Comparison of ENCODE assay signal across 8 cellular contexts in genomic region chr5:22852807-22853670, GRCh38. TPM values are rescaled to one million over a fixed set of nuclear protein-coding genes. Genes with fewer than 3 reads are reported as not detected.
DNase-seq lines count a peak whose midpoint lies in the region; ATAC-seq and TF ChIP-seq lines count a peak whose summit lies in the region.

CDH12 (minus strand) TSS chr5:22853344.

- H2BK120ac ChIP-seq in trophoblast cell (ENCODE audit: insufficient read depth, low read length, poor library complexity) = no peak within 1 kb of the TSS

- H3K79me2 ChIP-seq in OCI-LY3 (ENCODE audit: low read length) (no peaks in the 10 kb centered on the region), trophoblast cell (ENCODE audit: control insufficient read depth, insufficient read depth, low read length, poor library complexity) (no peaks in the 10 kb centered on the region)

- H3K9me3 ChIP-seq in OCI-LY3 (ENCODE audit: insufficient read depth, low read length) (no peaks in the 10 kb centered on the region), trophoblast cell (ENCODE audit: insufficient read depth, low read depth, low read length) (no peaks in the 10 kb centered on the region)

- H3K4me2 ChIP-seq in OCI-LY3 (ENCODE audit: low read length) (peak within 1 kb of the TSS; percentile 82), trophoblast cell (ENCODE audit: low read length) (peak within 1 kb of the TSS; percentile 99)

- ATAC-seq in HG02970 (IDR thresholded peaks at IDR 0.05; ENCODE audit: low FRiP score, unreplicated experiment) = peak; percentile 52

- H3K9ac ChIP-seq in OCI-LY3 (ENCODE audit: low read length) (peak within 1 kb of the TSS; percentile 47), trophoblast cell (ENCODE audit: low read length) (no peak within 1 kb of the TSS)

- H3K79me1 ChIP-seq in trophoblast cell (ENCODE audit: low read length) = no peaks in the 10 kb centered on the region

- no peak within 1 kb of the TSS for H2AK5ac ChIP-seq in trophoblast cell (ENCODE audit: low read length)

- H3K9me3 Mint-ChIP-seq in endothelial cell (ENCODE audit: unreplicated experiment) = no peaks in the 10 kb centered on the region

- peak within 1 kb of the TSS; percentile 79 for H3K4me3 ChIP-seq in OCI-LY3 (ENCODE audit: low read length)
- peak within 1 kb of the TSS; percentile 46 for H3K4me3 ChIP-seq in trophoblast cell (ENCODE audit: low read depth, low read length)

- no peak within 1 kb of the TSS for H4K91ac ChIP-seq in trophoblast cell (ENCODE audit: low read depth, low read length)

- no peaks in the 10 kb centered on the region for H3K4me1 Mint-ChIP-seq in endothelial cell (ENCODE audit: unreplicated experiment)

- H2AFZ ChIP-seq in OCI-LY3 (ENCODE audit: low read depth, low read length) (peak within 1 kb of the TSS; percentile 84), trophoblast cell (ENCODE audit: insufficient read depth, low read length, poor library complexity) (peak within 1 kb of the TSS; percentile 71)

- H3K27ac ChIP-seq in OCI-LY3 (ENCODE audit: low read length) = peak within 1 kb of the TSS; percentile 51
- H3K27ac ChIP-seq in trophoblast cell (ENCODE audit: low read depth, low read length) = no peak within 1 kb of the TSS

- no peak within 1 kb of the TSS for H3K4ac ChIP-seq in trophoblast cell (ENCODE audit: low read depth, low read length)

- no peak within 1 kb of the TSS for H4K8ac ChIP-seq in trophoblast cell (ENCODE audit: low read depth, low read length)

- no peaks in the 10 kb centered on the region for H4K20me1 ChIP-seq in OCI-LY3 (ENCODE audit: insufficient read depth, low read length)

- TF ChIP-seq CTCF in OCI-LY3 (IDR thresholded peaks at IDR 0.05; ENCODE audit: low read depth, low read length) (no peak), endothelial cell (IDR thresholded peaks at IDR 0.05; ENCODE audit: unreplicated experiment) (no peak)

- H2BK5ac ChIP-seq in trophoblast cell (ENCODE audit: low read depth, low read length, poor library complexity) = no peak within 1 kb of the TSS

- H3K36me3 Mint-ChIP-seq in endothelial cell (ENCODE audit: low read depth, unreplicated experiment) = no peaks in the 10 kb centered on the region

- no peak within 1 kb of the TSS for H3K23ac ChIP-seq in trophoblast cell (ENCODE audit: low read length)

- no peak within 1 kb of the TSS for H3K18ac ChIP-seq in trophoblast cell (ENCODE audit: low read length)

- no CpG with 5 or more reads among the region's 31 CpGs for WGBS in trophoblast cell (ENCODE audit: extremely low coverage, insufficient coverage, insufficient read length)

- H3K27me3 ChIP-seq in OCI-LY3 (ENCODE audit: low read depth, low read length) (peaks cover 10% of the 10 kb centered on the region), trophoblast cell (ENCODE audit: insufficient read depth, low read length) (no peaks in the 10 kb centered on the region)

- H3K4me1 ChIP-seq in OCI-LY3 (ENCODE audit: low read length) (peaks cover 19% of the 10 kb centered on the region), trophoblast cell (ENCODE audit: control insufficient read depth in 1 of 2, insufficient read depth in 2 of 2, low read length in 2 of 2) (peaks cover 2 to 4% of the 10 kb centered on the region in 2 experiments)

- peak; percentile 1 for DNase-seq in GM03348 (ENCODE audit: low spot score)
- peak; percentile 52 for DNase-seq in endothelial cell (ENCODE audit: low spot score)
- no peak for DNase-seq in trophoblast cell
- no peak for DNase-seq in NK-92 (lab: John Stamatoyannopoulos, UW; ENCODE audit: unreplicated experiment)
- DNase-seq in pons (ENCODE audit: low spot score) = no peak
- no peak for DNase-seq in activated CD4-positive, CD25-positive, alpha-beta regulatory T cell (lab: John Stamatoyannopoulos, UW)

- no peak within 1 kb of the TSS for H3K27ac Mint-ChIP-seq in endothelial cell (ENCODE audit: unreplicated experiment)

- H4K12ac ChIP-seq in trophoblast cell (ENCODE audit: low read depth, low read length) = no peak within 1 kb of the TSS

- peak within 1 kb of the TSS; percentile 95 for H3K4me3 Mint-ChIP-seq in endothelial cell (ENCODE audit: unreplicated experiment)

- H3K36me3 ChIP-seq in OCI-LY3 (replicated peaks; ENCODE audit: low read depth, low read length) = no peaks in the 10 kb centered on the region
- H3K36me3 ChIP-seq in trophoblast cell (ENCODE audit: control insufficient read depth in 1 of 2, insufficient read depth in 2 of 2, low read length in 2 of 2) = no peaks in the 10 kb centered on the region

- H3K27me3 Mint-ChIP-seq in endothelial cell (ENCODE audit: unreplicated experiment) = no peaks in the 10 kb centered on the region

- H3K14ac ChIP-seq in trophoblast cell (ENCODE audit: low read length) = no peak within 1 kb of the TSS

- no peak within 1 kb of the TSS for H2BK12ac ChIP-seq in trophoblast cell (ENCODE audit: low read length)

RNA-seq across cellular contexts. Expression of gene CDH12, which starts in this region (rescaled TPM):
- 0.26 TPM for total RNA-seq in endothelial cell (ENCODE audit: unreplicated experiment)
- 0.01 and 0.03 TPM in 2 replicates for polyA plus RNA-seq in trophoblast cell (2013)

Comparison
In these comparisons a context has a peak if more than half of its experiments do, and no peak if none do; other contexts are left out.
1. Peak in DNase-seq in endothelial cell; RNA of the gene not detected or under 1 TPM.